ENCODE assay signal across 16 cellular contexts in the genomic region with DNA sequence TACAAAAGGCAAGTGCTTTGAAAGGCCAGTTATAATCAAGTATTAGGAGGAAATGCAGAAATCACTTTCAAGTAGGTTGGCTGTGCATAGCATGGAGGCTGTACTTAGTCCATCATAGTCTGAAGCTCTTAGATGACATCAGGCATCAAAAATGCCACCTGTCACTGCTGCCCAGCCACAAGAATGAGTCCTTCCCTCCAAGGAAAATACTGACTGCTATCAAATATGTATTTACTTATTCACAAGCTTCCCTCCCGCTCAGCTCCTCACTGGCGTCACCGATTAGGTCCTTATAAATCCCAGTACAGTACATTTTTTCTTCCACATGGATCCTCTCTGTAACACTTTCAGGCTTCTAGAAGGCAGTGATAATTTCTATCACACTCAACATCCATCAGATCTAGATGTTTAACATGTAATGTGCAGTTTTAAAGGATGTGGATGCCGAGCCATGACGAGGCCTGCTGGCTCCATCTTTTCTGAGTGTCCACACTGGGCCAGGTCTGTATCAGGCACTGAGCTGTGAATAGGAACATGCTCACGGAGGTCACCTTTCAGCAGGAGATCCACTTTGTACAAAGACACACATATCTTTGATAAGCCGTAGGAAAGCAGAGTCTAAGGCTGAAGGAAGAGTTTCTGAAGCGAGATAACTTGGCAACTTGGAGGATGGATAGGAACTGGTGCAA.
DNase-seq lines count a peak whose midpoint lies in the region; ATAC-seq and TF ChIP-seq lines count a peak whose summit lies in the region.
"Had no signal": no experiment of that assay in that cellular context is flagged by ENCODE, and none has a peak within 500 bp of the region (broad histone marks: within the 10 kb centered on the region; RNA-seq: fewer than 3 reads in every experiment).

No MANE protein-coding gene starts in this region.

- no peaks in the 10 kb centered on the region for H3K9me3 Mint-ChIP-seq in nephron progenitor cell
- H3K9me3 Mint-ChIP-seq: activated T-helper 17 cell treated with anti-CD3 and anti-CD28 coated beads, Interleukin-2, amount 50 U/mL, for 72 hours had no signal

- TF ChIP-seq CTCF in nephron progenitor cell (IDR thresholded peaks at IDR 0.05) = no peak

- no peaks in the 10 kb centered on the region for H3K36me3 Mint-ChIP-seq in nephron progenitor cell (ENCODE audit: low read depth)
- H3K36me3 Mint-ChIP-seq: brain had no signal

- ATAC-seq in GM18519 (IDR thresholded peaks at IDR 0.05; ENCODE audit: low FRiP score, unreplicated experiment) = no peak
- ATAC-seq in HG03045 (IDR thresholded peaks at IDR 0.05; ENCODE audit: unreplicated experiment) = no peak
- ATAC-seq: activated T-helper 17 cell treated with anti-CD3 and anti-CD28 coated beads, Interleukin-2, amount 50 U/mL, for 72 hours; T-helper 17 cell had no signal

- H3K4me3 Mint-ChIP-seq in nephron progenitor cell = no peak overlapping the region
- H3K4me3 Mint-ChIP-seq: activated T-helper 17 cell treated with anti-CD3 and anti-CD28 coated beads, Interleukin-2, amount 50 U/mL, for 72 hours; B cell; brain; T-helper 17 cell had no signal

- H3K27me3 Mint-ChIP-seq in nephron progenitor cell (ENCODE audit: low read depth, poor library complexity) = no peaks in the 10 kb centered on the region
- H3K27me3 Mint-ChIP-seq: brain had no signal

- peaks cover 46% of the 10 kb centered on the region for H3K4me1 Mint-ChIP-seq in nephron progenitor cell
- H3K4me1 Mint-ChIP-seq: activated T-helper 17 cell treated with anti-CD3 and anti-CD28 coated beads, Interleukin-2, amount 50 U/mL, for 72 hours; B cell; T-helper 17 cell had no signal

- DNase-seq in AG20443 (ENCODE audit: low spot score) = peak; percentile 23
- peak; percentile 52 for DNase-seq in RPMI7951 (ENCODE audit: low read depth)
- DNase-seq in fibroblast of peridontal ligament (ENCODE audit: extremely low read depth) = peak; percentile 67
- DNase-seq in nephron progenitor cell = no peak
- no peak for DNase-seq in COLO829 (ENCODE audit: low spot score)
- DNase-seq in HPDE6-E6E7 (ENCODE audit: extremely low spot score) = no peak
- DNase-seq: DMS79 treated with DMSO at 0.1 percent for 48 hours, hippocampal formation, NCI-H1417 treated with DMSO at 0.1 percent for 48 hours, OCI-M1, T-helper 17 cell had no signal

- peak overlapping the region; percentile 15 for H3K27ac Mint-ChIP-seq in nephron progenitor cell
- H3K27ac Mint-ChIP-seq: activated T-helper 17 cell treated with anti-CD3 and anti-CD28 coated beads, Interleukin-2, amount 50 U/mL, for 72 hours; B cell; brain; T-helper 17 cell had no signal

Comparison
In these comparisons a context has a peak if more than half of its experiments do, and no peak if none do; other contexts are left out.
1. DNase-seq: peak in AG20443 (single experiment), RPMI7951 (single experiment) and fibroblast of peridontal ligament (single experiment); none in nephron progenitor cell (single experiment), COLO829 (single experiment) and HPDE6-E6E7 (single experiment).